Comparison of ENCODE assay signal across 1 cellular context in the genomic region with DNA sequence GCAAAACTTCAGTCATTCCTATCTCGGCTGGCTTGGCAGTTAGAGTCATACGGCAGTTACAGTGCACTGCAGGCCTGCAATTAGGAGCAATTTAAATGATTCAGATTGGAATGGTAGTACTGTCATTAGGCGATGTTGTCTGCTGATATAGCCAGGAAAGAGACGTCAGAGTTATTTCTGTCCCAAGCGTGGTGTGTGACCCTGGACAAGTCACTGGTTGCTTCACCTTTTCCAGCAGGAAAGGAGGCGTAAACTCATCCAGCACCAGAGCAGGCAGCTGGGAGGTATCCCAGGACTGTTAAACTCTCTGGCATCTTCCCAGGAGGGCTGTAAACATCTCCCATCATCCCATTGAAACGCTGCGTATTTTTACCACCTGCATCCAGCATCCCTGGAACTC.
TF ChIP-seq lines count a peak whose summit lies in the region.

No MANE protein-coding gene starts in this region.

TF ChIP-seq in WTC11, 78 proteins besides CTCF, POLR2A, EP300 and RAD21 (continued from another document):
- TF ChIP-seq, protein P1, sequence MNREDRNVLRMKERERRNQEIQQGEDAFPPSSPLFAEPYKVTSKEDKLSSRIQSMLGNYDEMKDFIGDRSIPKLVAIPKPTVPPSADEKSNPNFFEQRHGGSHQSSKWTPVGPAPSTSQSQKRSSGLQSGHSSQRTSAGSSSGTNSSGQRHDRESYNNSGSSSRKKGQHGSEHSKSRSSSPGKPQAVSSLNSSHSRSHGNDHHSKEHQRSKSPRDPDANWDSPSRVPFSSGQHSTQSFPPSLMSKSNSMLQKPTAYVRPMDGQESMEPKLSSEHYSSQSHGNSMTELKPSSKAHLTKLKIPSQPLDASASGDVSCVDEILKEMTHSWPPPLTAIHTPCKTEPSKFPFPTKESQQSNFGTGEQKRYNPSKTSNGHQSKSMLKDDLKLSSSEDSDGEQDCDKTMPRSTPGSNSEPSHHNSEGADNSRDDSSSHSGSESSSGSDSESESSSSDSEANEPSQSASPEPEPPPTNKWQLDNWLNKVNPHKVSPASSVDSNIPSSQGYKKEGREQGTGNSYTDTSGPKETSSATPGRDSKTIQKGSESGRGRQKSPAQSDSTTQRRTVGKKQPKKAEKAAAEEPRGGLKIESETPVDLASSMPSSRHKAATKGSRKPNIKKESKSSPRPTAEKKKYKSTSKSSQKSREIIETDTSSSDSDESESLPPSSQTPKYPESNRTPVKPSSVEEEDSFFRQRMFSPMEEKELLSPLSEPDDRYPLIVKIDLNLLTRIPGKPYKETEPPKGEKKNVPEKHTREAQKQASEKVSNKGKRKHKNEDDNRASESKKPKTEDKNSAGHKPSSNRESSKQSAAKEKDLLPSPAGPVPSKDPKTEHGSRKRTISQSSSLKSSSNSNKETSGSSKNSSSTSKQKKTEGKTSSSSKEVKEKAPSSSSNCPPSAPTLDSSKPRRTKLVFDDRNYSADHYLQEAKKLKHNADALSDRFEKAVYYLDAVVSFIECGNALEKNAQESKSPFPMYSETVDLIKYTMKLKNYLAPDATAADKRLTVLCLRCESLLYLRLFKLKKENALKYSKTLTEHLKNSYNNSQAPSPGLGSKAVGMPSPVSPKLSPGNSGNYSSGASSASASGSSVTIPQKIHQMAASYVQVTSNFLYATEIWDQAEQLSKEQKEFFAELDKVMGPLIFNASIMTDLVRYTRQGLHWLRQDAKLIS (CRISPR knock-in tag; IDR thresholded peaks at IDR 0.05; ENCODE audit: borderline replicate concordance): no peak
- TF ChIP-seq, protein P2, sequence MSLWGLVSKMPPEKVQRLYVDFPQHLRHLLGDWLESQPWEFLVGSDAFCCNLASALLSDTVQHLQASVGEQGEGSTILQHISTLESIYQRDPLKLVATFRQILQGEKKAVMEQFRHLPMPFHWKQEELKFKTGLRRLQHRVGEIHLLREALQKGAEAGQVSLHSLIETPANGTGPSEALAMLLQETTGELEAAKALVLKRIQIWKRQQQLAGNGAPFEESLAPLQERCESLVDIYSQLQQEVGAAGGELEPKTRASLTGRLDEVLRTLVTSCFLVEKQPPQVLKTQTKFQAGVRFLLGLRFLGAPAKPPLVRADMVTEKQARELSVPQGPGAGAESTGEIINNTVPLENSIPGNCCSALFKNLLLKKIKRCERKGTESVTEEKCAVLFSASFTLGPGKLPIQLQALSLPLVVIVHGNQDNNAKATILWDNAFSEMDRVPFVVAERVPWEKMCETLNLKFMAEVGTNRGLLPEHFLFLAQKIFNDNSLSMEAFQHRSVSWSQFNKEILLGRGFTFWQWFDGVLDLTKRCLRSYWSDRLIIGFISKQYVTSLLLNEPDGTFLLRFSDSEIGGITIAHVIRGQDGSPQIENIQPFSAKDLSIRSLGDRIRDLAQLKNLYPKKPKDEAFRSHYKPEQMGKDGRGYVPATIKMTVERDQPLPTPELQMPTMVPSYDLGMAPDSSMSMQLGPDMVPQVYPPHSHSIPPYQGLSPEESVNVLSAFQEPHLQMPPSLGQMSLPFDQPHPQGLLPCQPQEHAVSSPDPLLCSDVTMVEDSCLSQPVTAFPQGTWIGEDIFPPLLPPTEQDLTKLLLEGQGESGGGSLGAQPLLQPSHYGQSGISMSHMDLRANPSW (CRISPR knock-in tag; conservative IDR thresholded peaks at IDR 0.05; ENCODE audit: low read depth): no peak
- no peak for TF ChIP-seq ETV6 (CRISPR knock-in tag; IDR thresholded peaks at IDR 0.05)
